16 cellular contexts compared by ENCODE assay signal in genomic region chr9:3912817-3913216, GRCh38.
DNase-seq lines count a peak whose midpoint lies in the region; ATAC-seq lines count a peak whose summit lies in the region.
"Had no signal": no experiment of that assay in that cellular context is flagged by ENCODE, and none has a peak within 500 bp of the region (broad histone marks: within the 10 kb centered on the region; RNA-seq: fewer than 3 reads in every experiment).

No MANE protein-coding gene starts in this region.

- H3K27me3 ChIP-seq in SJSA1 (replicated peaks) = no peaks in the 10 kb centered on the region
- H3K27me3 ChIP-seq: heart right ventricle had no signal

- intact Hi-C loops in sciatic nerve (cut with DNase I) = no loop called here

- H3K27ac ChIP-seq in SJSA1 = peak overlapping the region; percentile 72
- H3K27ac ChIP-seq: parathyroid adenoma, WERI-Rb-1 had no signal

- peak; percentile 23 for ATAC-seq in sciatic nerve

- no peaks in the 10 kb centered on the region for H3K9me3 ChIP-seq in SJSA1 (replicated peaks)
- H3K9me3 ChIP-seq: heart right ventricle had no signal

- no peak overlapping the region for H3K4me3 ChIP-seq in SJSA1
- H3K4me3 ChIP-seq: heart right ventricle had no signal

- no peaks in the 10 kb centered on the region for H3K36me3 ChIP-seq in SJSA1
- H3K36me3 ChIP-seq: heart right ventricle, WERI-Rb-1 had no signal

- peak; percentile 17 for DNase-seq in ELR (ENCODE audit: low read depth)
- DNase-seq in SJSA1 (ENCODE audit: low read depth in 1 of 2, low spot score in 2 of 2) = peak in 1 of 2 experiments; percentile 56
- peak; percentile 90 for DNase-seq in glomerular visceral epithelial cell (ENCODE audit: extremely low spot score)
- DNase-seq in sciatic nerve (ENCODE audit: low spot score) = no peak
- DNase-seq in T1000 (lab: John Stamatoyannopoulos, UW) = no peak
- no peak for DNase-seq in epidermal melanocyte (ENCODE audit: insufficient read length, low spot score)
- no peak for DNase-seq in NCI-H510A treated with DMSO at 0.1 percent for 48 hours (lab: John Stamatoyannopoulos, UW)
- DNase-seq: activated CD8-positive, alpha-beta memory T cell treated with anti-CD3 and anti-CD28 coated beads for 24 hours; DND-41; heart right ventricle; islet precursor cell; NCI-H1930; NCI-H526 treated with DMSO at 0.1 percent for 48 hours; substantia nigra; WERI-Rb-1 had no signal

- peaks cover 20% of the 10 kb centered on the region for H3K4me1 ChIP-seq in SJSA1 (replicated peaks)
- H3K4me1 ChIP-seq: parathyroid adenoma had no signal

Comparison
In these comparisons a context has a peak if more than half of its experiments do, and no peak if none do; other contexts are left out.
1. DNase-seq: peak in ELR (single experiment) and glomerular visceral epithelial cell (single experiment); none in sciatic nerve (single experiment), T1000 (single experiment), epidermal melanocyte (single experiment) and NCI-H510A treated with DMSO at 0.1 percent for 48 hours (single experiment).